In the genomic region with DNA sequence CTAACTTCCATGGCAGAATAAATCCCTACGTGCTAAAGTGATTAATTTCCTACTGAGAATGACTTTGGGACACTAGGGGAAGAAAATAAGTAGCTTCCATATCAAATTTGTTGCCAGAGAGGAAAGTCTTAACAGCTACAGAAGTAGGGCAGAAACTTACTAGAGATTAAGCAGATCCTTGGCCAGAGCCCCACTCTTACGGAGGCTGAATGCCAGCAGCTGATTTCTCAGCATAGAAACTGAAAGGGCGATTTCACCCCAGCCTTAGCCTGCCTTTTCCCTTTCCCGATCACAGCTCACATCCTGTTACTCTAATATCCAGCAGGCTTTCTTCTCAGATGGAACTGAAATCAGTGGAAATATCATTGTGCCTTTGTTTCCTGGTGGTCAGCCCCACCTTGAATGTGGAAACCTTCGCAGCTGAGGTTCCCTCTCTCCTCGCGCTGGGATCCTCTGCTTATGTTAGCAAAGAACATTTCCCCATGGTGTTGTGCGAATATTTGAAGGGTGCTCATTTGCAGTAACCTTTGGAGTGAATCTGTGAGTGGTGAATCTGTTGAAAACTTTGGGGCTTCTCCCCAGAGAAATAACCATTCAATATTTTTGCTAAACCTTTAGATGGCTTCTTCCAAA, we compare ENCODE assay signal across 10 cellular contexts. TPM values are rescaled to one million over a fixed set of nuclear protein-coding genes. Genes with fewer than 3 reads are reported as not detected.
DNase-seq lines count a peak whose midpoint lies in the region; ATAC-seq and TF ChIP-seq lines count a peak whose summit lies in the region.
"Had no signal": no experiment of that assay in that cellular context is flagged by ENCODE, and none has a peak within 500 bp of the region (broad histone marks: within the 10 kb centered on the region; RNA-seq: fewer than 3 reads in every experiment).

No MANE protein-coding gene starts in this region.

- no peak for TF ChIP-seq CTCF in activated CD8-positive, alpha-beta T cell treated with anti-CD3 and anti-CD28 coated beads for 36 hours (IDR thresholded peaks at IDR 0.05)
- TF ChIP-seq CTCF in fibroblast of mammary gland (conservative IDR thresholded peaks at IDR 0.05; ENCODE audit: control insufficient read depth, insufficient read depth, low read depth, low read length), result no peak

- H3K36me3 ChIP-seq in muscle layer of duodenum (ENCODE audit: control insufficient read depth in 1 of 2, insufficient read depth in 2 of 2, low read length in 2 of 2), result no peaks in the 10 kb centered on the region

- H3K9me3 ChIP-seq in muscle layer of duodenum (ENCODE audit: control insufficient read depth in 1 of 2, low read length in 2 of 2), result no peaks in the 10 kb centered on the region

- no peaks in the 10 kb centered on the region for H3K27me3 ChIP-seq in muscle layer of duodenum (ENCODE audit: low read depth, low read length)

- ATAC-seq in activated CD8-positive, alpha-beta T cell treated with anti-CD3 and anti-CD28 coated beads for 36 hours, result no peak
- no peak for ATAC-seq in activated CD8-positive, alpha-beta T cell treated with anti-CD3 and anti-CD28 coated beads, Interleukin-2, amount 10 ng/mL, durations not matched to agents 7 days and 5 days
- ATAC-seq in GM21526 (IDR thresholded peaks at IDR 0.05; ENCODE audit: low FRiP score, unreplicated experiment), result no peak

- H3K4me3 Mint-ChIP-seq in activated CD8-positive, alpha-beta T cell treated with anti-CD3 and anti-CD28 coated beads for 36 hours, result peak overlapping the region; percentile 13
- H3K4me3 Mint-ChIP-seq in activated CD8-positive, alpha-beta T cell treated with anti-CD3 and anti-CD28 coated beads, Interleukin-2, amount 10 ng/mL, durations not matched to agents 7 days and 5 days, result no peak overlapping the region

- H3K4me3 ChIP-seq in fibroblast of mammary gland (ENCODE audit: control insufficient read depth, low read depth, low read length) (no peak overlapping the region), muscle layer of duodenum (ENCODE audit: low read depth in 1 of 2, low read length in 2 of 2) (peak overlapping the region; percentile 23 to 52)

- DNase-seq in activated CD8-positive, alpha-beta T cell treated with anti-CD3 and anti-CD28 coated beads for 36 hours, result no peak
- DNase-seq in activated CD8-positive, alpha-beta T cell treated with anti-CD3 and anti-CD28 coated beads, Interleukin-2, amount 10 ng/mL, durations not matched to agents 7 days and 5 days, result no peak
- DNase-seq in fibroblast of mammary gland (ENCODE audit: low read depth) (peak; percentile 63), ureter (ENCODE audit: low spot score) (peak; percentile 73), NCI-H446 (lab: John Stamatoyannopoulos, UW) (no peak)
- no peak for DNase-seq in activated CD4-positive, alpha-beta T cell treated with anti-CD3 and anti-CD28 coated beads for 48 hours
- DNase-seq: effector CD8-positive, alpha-beta T cell; NCI-H2107 had no signal

- POLR2A ChIA-PET in activated CD8-positive, alpha-beta T cell treated with anti-CD3 and anti-CD28 coated beads for 36 hours (lab: Charles Lee), result interaction anchor here (1.3 kb wide), 1 partner anchor 11 kb away, joined by 3 read pairs; no protein-coding TSS in a partner anchor
- POLR2A ChIA-PET in activated CD8-positive, alpha-beta T cell treated with anti-CD3 and anti-CD28 coated beads, Interleukin-2, amount 10 ng/mL, durations not matched to agents 7 days and 5 days (lab: Charles Lee), result no interaction called here

- H3K27ac Mint-ChIP-seq in activated CD8-positive, alpha-beta T cell treated with anti-CD3 and anti-CD28 coated beads for 36 hours, result no peak overlapping the region
- no peak overlapping the region for H3K27ac Mint-ChIP-seq in activated CD8-positive, alpha-beta T cell treated with anti-CD3 and anti-CD28 coated beads, Interleukin-2, amount 10 ng/mL, durations not matched to agents 7 days and 5 days

- intact Hi-C loops in activated CD8-positive, alpha-beta T cell treated with anti-CD3 and anti-CD28 coated beads for 36 hours (cut with micrococcal nuclease), result no loop called here

- H3K27me3 Mint-ChIP-seq in activated CD8-positive, alpha-beta T cell treated with anti-CD3 and anti-CD28 coated beads for 36 hours, result peaks cover 30% of the 10 kb centered on the region
- peaks cover 41% of the 10 kb centered on the region for H3K27me3 Mint-ChIP-seq in activated CD8-positive, alpha-beta T cell treated with anti-CD3 and anti-CD28 coated beads, Interleukin-2, amount 10 ng/mL, durations not matched to agents 7 days and 5 days (ENCODE audit: low read depth)

- no peaks in the 10 kb centered on the region for H3K9me3 Mint-ChIP-seq in activated CD8-positive, alpha-beta T cell treated with anti-CD3 and anti-CD28 coated beads for 36 hours
- no peaks in the 10 kb centered on the region for H3K9me3 Mint-ChIP-seq in activated CD8-positive, alpha-beta T cell treated with anti-CD3 and anti-CD28 coated beads, Interleukin-2, amount 10 ng/mL, durations not matched to agents 7 days and 5 days (ENCODE audit: insufficient read depth)

- CTCF ChIA-PET in activated CD8-positive, alpha-beta T cell treated with anti-CD3 and anti-CD28 coated beads for 36 hours (lab: Charles Lee), result interaction anchor here (1.6 kb wide), 1 partner anchor 56 kb away, joined by 5 read pairs; no protein-coding TSS in a partner anchor
- CTCF ChIA-PET in activated CD8-positive, alpha-beta T cell treated with anti-CD3 and anti-CD28 coated beads, Interleukin-2, amount 10 ng/mL, durations not matched to agents 7 days and 5 days (lab: Charles Lee), result interaction anchor here (1.7 to 2.3 kb wide), 2 partner anchors 56 to 105 kb away, joined by 3 to 9 read pairs; no protein-coding TSS in a partner anchor

- H3K36me3 Mint-ChIP-seq in activated CD8-positive, alpha-beta T cell treated with anti-CD3 and anti-CD28 coated beads for 36 hours (ENCODE audit: low read depth), result no peaks in the 10 kb centered on the region
- H3K36me3 Mint-ChIP-seq in activated CD8-positive, alpha-beta T cell treated with anti-CD3 and anti-CD28 coated beads, Interleukin-2, amount 10 ng/mL, durations not matched to agents 7 days and 5 days (ENCODE audit: low read depth), result no peaks in the 10 kb centered on the region

- H3K27ac ChIP-seq in muscle layer of duodenum (ENCODE audit: low read length), result peak overlapping the region; percentile 88

- no peaks in the 10 kb centered on the region for H3K4me1 Mint-ChIP-seq in activated CD8-positive, alpha-beta T cell treated with anti-CD3 and anti-CD28 coated beads for 36 hours (ENCODE audit: low read depth)
- no peaks in the 10 kb centered on the region for H3K4me1 Mint-ChIP-seq in activated CD8-positive, alpha-beta T cell treated with anti-CD3 and anti-CD28 coated beads, Interleukin-2, amount 10 ng/mL, durations not matched to agents 7 days and 5 days (ENCODE audit: low read depth)

- H3K4me1 ChIP-seq in muscle layer of duodenum (ENCODE audit: control insufficient read depth in 1 of 2, insufficient read depth in 2 of 2, low read length in 2 of 2), result peaks cover 19 to 34% of the 10 kb centered on the region in 2 donors

RNA-seq across cellular contexts. Expression of a gene that starts 8.4 kb away (rescaled TPM):
- under 1 TPM; 0.07 to 0.25 TPM for total RNA-seq in activated CD8-positive, alpha-beta T cell treated with anti-CD3 and anti-CD28 coated beads for 36 hours
- total RNA-seq in activated CD8-positive, alpha-beta T cell treated with anti-CD3 and anti-CD28 coated beads, Interleukin-2, amount 10 ng/mL, durations not matched to agents 7 days and 5 days, result not detected
- total RNA-seq in ureter, result 5.0 TPM

Comparison
In these comparisons a context has a peak if more than half of its experiments do, and no peak if none do; other contexts are left out.
1. DNase-seq: peak in fibroblast of mammary gland (single experiment) and ureter (single experiment); none in activated CD8-positive, alpha-beta T cell treated with anti-CD3 and anti-CD28 coated beads for 36 hours (single experiment), activated CD8-positive, alpha-beta T cell treated with anti-CD3 and anti-CD28 coated beads, Interleukin-2, amount 10 ng/mL, durations not matched to agents 7 days and 5 days (single experiment), NCI-H446 (0 of 2) and activated CD4-positive, alpha-beta T cell treated with anti-CD3 and anti-CD28 coated beads for 48 hours (single experiment).